Comparison of ENCODE assay signal across 1 cellular context in the genomic region with DNA sequence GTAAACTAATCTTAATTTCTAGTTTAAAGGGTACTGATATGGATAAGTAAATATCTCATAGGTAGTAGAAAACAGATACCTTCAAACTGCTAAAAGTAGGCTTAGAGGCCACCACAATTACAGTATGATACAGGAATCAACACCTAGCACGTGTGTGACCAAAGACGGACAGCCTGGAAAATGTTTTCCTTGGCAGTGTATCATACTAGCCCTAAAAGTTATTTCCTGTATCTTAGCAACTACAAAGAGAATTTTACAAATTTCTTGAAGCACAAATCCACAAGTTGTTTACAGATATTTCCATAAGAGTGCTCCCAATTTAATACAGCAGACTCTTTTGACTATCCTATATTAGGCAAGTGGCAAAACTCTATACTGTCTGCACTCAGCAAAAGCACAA.
TF ChIP-seq lines count a peak whose summit lies in the region.

No MANE protein-coding gene starts in this region.

TF ChIP-seq in GM12878, 131 proteins besides CTCF, POLR2A, EP300 and RAD21:
- TF ChIP-seq, protein P1, sequence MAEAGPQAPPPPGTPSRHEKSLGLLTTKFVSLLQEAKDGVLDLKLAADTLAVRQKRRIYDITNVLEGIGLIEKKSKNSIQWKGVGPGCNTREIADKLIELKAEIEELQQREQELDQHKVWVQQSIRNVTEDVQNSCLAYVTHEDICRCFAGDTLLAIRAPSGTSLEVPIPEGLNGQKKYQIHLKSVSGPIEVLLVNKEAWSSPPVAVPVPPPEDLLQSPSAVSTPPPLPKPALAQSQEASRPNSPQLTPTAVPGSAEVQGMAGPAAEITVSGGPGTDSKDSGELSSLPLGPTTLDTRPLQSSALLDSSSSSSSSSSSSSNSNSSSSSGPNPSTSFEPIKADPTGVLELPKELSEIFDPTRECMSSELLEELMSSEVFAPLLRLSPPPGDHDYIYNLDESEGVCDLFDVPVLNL (IDR thresholded peaks at IDR 0.05; ENCODE audit: low read depth, low read length), result no peak
- TF ChIP-seq BACH1 (IDR thresholded peaks at IDR 0.05; ENCODE audit: borderline replicate concordance) (no peak), CHD2 (IDR thresholded peaks at IDR 0.05; ENCODE audit: borderline replicate concordance, low read depth, low read length) (no peak), SRF (IDR thresholded peaks at IDR 0.05; ENCODE audit: low read depth in 2 of 2, low read length in 2 of 2) (no peak), NFYA (IDR thresholded peaks at IDR 0.05; ENCODE audit: borderline replicate concordance, low read depth, low read length) (no peak), NR2F1 (conservative IDR thresholded peaks at IDR 0.05) (no peak)
